Comparison of ENCODE assay signal across 8 cellular contexts in genomic region chr19:35155441-35155840, GRCh38. TPM values are rescaled to one million over a fixed set of nuclear protein-coding genes. Genes with fewer than 3 reads are reported as not detected.
DNase-seq lines count a peak whose midpoint lies in the region; ATAC-seq, FAIRE-seq and TF ChIP-seq lines count a peak whose summit lies in the region.

No MANE protein-coding gene starts in this region.

- peaks cover 6% of the 10 kb centered on the region for H3K27me3 Mint-ChIP-seq in CD4-positive, CD25-positive, alpha-beta regulatory T cell
- H3K27me3 Mint-ChIP-seq in astrocyte (ENCODE audit: low read depth, unreplicated experiment), result peaks cover 20% of the 10 kb centered on the region

- DNase-seq in CD4-positive, CD25-positive, alpha-beta regulatory T cell, result peak in 2 of 3 donors; percentile 15 to 49
- DNase-seq in astrocyte (ENCODE audit: low read depth) (no peak), mesendoderm (no peak), transverse colon (no peak), AG08395 (ENCODE audit: low spot score) (no peak), NCI-H226 (no peak)

- H3K4me2 ChIP-seq in astrocyte (ENCODE audit: low read length), result peak overlapping the region; percentile 98
- peak overlapping the region; percentile 51 for H3K4me2 ChIP-seq in mesendoderm (ENCODE audit: low read length)

- H3K79me2 ChIP-seq in astrocyte (ENCODE audit: insufficient read depth, low read length), result peaks cover 25% of the 10 kb centered on the region
- H3K79me2 ChIP-seq in mesendoderm (ENCODE audit: control insufficient read depth, insufficient read depth, low read length), result no peaks in the 10 kb centered on the region

- H4K20me1 ChIP-seq in astrocyte (ENCODE audit: insufficient read depth, low read length), result peaks cover 22% of the 10 kb centered on the region

- peaks cover 45% of the 10 kb centered on the region for H3K4me1 ChIP-seq in CD4-positive, CD25-positive, alpha-beta regulatory T cell (ENCODE audit: control insufficient read depth, insufficient read depth, low read length, poor library complexity, severe bottlenecking)
- H3K4me1 ChIP-seq in astrocyte (ENCODE audit: insufficient read depth, low read length) (peaks cover 6% of the 10 kb centered on the region), mesendoderm (ENCODE audit: control insufficient read depth, low read depth, low read length) (no peaks in the 10 kb centered on the region), transverse colon (peaks cover 7 to 26% (median 18%) of the 10 kb centered on the region in 4 donors)

- H3K18ac ChIP-seq in mesendoderm (ENCODE audit: low read length), result no peak overlapping the region

- H3K27ac Mint-ChIP-seq in CD4-positive, CD25-positive, alpha-beta regulatory T cell, result peak overlapping the region; percentile 98 to 99 (median 99)
- peak overlapping the region; percentile 87 for H3K27ac Mint-ChIP-seq in astrocyte (ENCODE audit: unreplicated experiment)

- peaks cover 40% of the 10 kb centered on the region for H3K36me3 Mint-ChIP-seq in CD4-positive, CD25-positive, alpha-beta regulatory T cell
- H3K36me3 Mint-ChIP-seq in astrocyte (ENCODE audit: low read depth, unreplicated experiment), result peaks cover 12% of the 10 kb centered on the region

- TF ChIP-seq POLR2A in transverse colon (IDR thresholded peaks at IDR 0.05), result no peak

- peaks cover 1% of the 10 kb centered on the region for H3K79me1 ChIP-seq in mesendoderm (ENCODE audit: low read length)

- FAIRE-seq in astrocyte (lab: Jason Lieb, UNC), result no peak

- no peak overlapping the region for H4K5ac ChIP-seq in mesendoderm (ENCODE audit: low read length)

- in situ Hi-C loops in transverse colon (cut with MboI; ENCODE audit: low pct_ligation_motif_present in 1 of 4, low pct_unique_long_range_greater_than_20kb in 1 of 4, low sequenced_read_pairs in 3 of 4), result no loop called here

- TF ChIP-seq CTCF in astrocyte (IDR thresholded peaks at IDR 0.05; ENCODE audit: insufficient read depth, low read depth, low read length) (no peak), transverse colon (IDR thresholded peaks at IDR 0.05) (no peak)

- no peak overlapping the region for H2BK15ac ChIP-seq in mesendoderm (replicated peaks; ENCODE audit: low read depth)

- no peak overlapping the region for H2BK5ac ChIP-seq in mesendoderm (ENCODE audit: low read length)

- peak overlapping the region; percentile 89 for H2AFZ ChIP-seq in astrocyte (ENCODE audit: low read depth, low read length)

- no peak overlapping the region for H4K8ac ChIP-seq in mesendoderm (ENCODE audit: low read depth, low read length)

- H3K27me3 ChIP-seq in CD4-positive, CD25-positive, alpha-beta regulatory T cell (ENCODE audit: control insufficient read depth, insufficient read depth, low read length), result no peaks in the 10 kb centered on the region
- H3K27me3 ChIP-seq in astrocyte (ENCODE audit: insufficient read depth, low read length) (no peaks in the 10 kb centered on the region), mesendoderm (ENCODE audit: insufficient read depth, low read length, poor library complexity) (no peaks in the 10 kb centered on the region), transverse colon (peaks cover 60% of the 10 kb centered on the region)

- peak overlapping the region; percentile 81 for H3K4me3 ChIP-seq in CD4-positive, CD25-positive, alpha-beta regulatory T cell (ENCODE audit: low read depth, low read length)
- H3K4me3 ChIP-seq in astrocyte (ENCODE audit: insufficient read depth, low read depth, low read length), result peak overlapping the region; percentile 80
- H3K4me3 ChIP-seq in mesendoderm (ENCODE audit: low read length), result peak overlapping the region; percentile 13
- H3K4me3 ChIP-seq in transverse colon, result peak overlapping the region; percentile 1 to 68 (median 48)

- H2AK5ac ChIP-seq in mesendoderm (ENCODE audit: low read length), result no peak overlapping the region

- peaks cover 39% of the 10 kb centered on the region for H3K36me3 ChIP-seq in CD4-positive, CD25-positive, alpha-beta regulatory T cell (ENCODE audit: control insufficient read depth, insufficient read depth, low read length)
- H3K36me3 ChIP-seq in KOPT-K1 (ENCODE audit: insufficient read depth, low read length) (peaks cover 39% of the 10 kb centered on the region), astrocyte (ENCODE audit: insufficient read depth, low read length) (peaks cover 18% of the 10 kb centered on the region), mesendoderm (ENCODE audit: control insufficient read depth, insufficient read depth, low read length) (no peaks in the 10 kb centered on the region), transverse colon (peaks cover 0 to 6% (median 0%) of the 10 kb centered on the region in 4 donors)

- H2BK120ac ChIP-seq in mesendoderm (ENCODE audit: low read depth, low read length), result no peak overlapping the region

- H3K4ac ChIP-seq in mesendoderm (ENCODE audit: low read depth, low read length), result no peak overlapping the region

- H3K9ac ChIP-seq in astrocyte (ENCODE audit: low read length) (peak overlapping the region; percentile 93), mesendoderm (ENCODE audit: low read length) (peak overlapping the region; percentile 75)

- intact Hi-C loops in transverse colon (cut with DNase I; ENCODE audit: low total_unique reads), result no loop called here

- no peaks in the 10 kb centered on the region for H3K9me3 ChIP-seq in CD4-positive, CD25-positive, alpha-beta regulatory T cell (ENCODE audit: control insufficient read depth in 2 of 2, low read length in 2 of 2)
- H3K9me3 ChIP-seq in KOPT-K1 (ENCODE audit: insufficient read depth, low read length, poor library complexity, severe bottlenecking) (no peaks in the 10 kb centered on the region), astrocyte (ENCODE audit: insufficient read depth, low read depth, low read length) (no peaks in the 10 kb centered on the region), transverse colon (no peaks in the 10 kb centered on the region)

- peaks cover 0 to 4% (median 0%) of the 10 kb centered on the region in 7 donors for H3K9me3 Mint-ChIP-seq in CD4-positive, CD25-positive, alpha-beta regulatory T cell
- H3K9me3 Mint-ChIP-seq in astrocyte (ENCODE audit: unreplicated experiment), result peaks cover under 1% of the 10 kb centered on the region

- no peak for TF ChIP-seq EP300 in transverse colon (IDR thresholded peaks at IDR 0.05; ENCODE audit: low read depth)

- WGBS in mesendoderm (ENCODE audit: extremely low coverage, insufficient coverage, low lambda C conversion rate), result no CpG with 5 or more reads among the region's 17 CpGs
- WGBS in transverse colon (ENCODE audit: low coverage in 1 of 2), 2 donors, result 37% methylated on average over 17 of the region's 17 CpGs; no CpG with 5 or more reads in 1 of the 2 donors

- ATAC-seq in CD4-positive, CD25-positive, alpha-beta regulatory T cell (ENCODE audit: low read depth in 2 of 2), result no peak
- no peak for ATAC-seq in GM18858 (IDR thresholded peaks at IDR 0.05; ENCODE audit: unreplicated experiment)

- peak overlapping the region; percentile 98 for H3K56ac ChIP-seq in mesendoderm (ENCODE audit: low read length)

- H3K4me1 Mint-ChIP-seq in CD4-positive, CD25-positive, alpha-beta regulatory T cell, result peaks cover 14 to 70% (median 38%) of the 10 kb centered on the region in 4 donors
- H3K4me1 Mint-ChIP-seq in astrocyte (ENCODE audit: low read depth, unreplicated experiment), result peaks cover 7% of the 10 kb centered on the region

- peak overlapping the region; percentile 98 to 100 (median 100) for H3K4me3 Mint-ChIP-seq in CD4-positive, CD25-positive, alpha-beta regulatory T cell
- peak overlapping the region; percentile 93 for H3K4me3 Mint-ChIP-seq in astrocyte (ENCODE audit: unreplicated experiment)

- peak overlapping the region; percentile 83 for H3K27ac ChIP-seq in CD4-positive, CD25-positive, alpha-beta regulatory T cell (ENCODE audit: insufficient read depth, low read length, poor library complexity, severe bottlenecking)
- H3K27ac ChIP-seq in KOPT-K1 (ENCODE audit: low read depth, low read length, poor library complexity, severe bottlenecking), result peak overlapping the region; percentile 92
- H3K27ac ChIP-seq in astrocyte (ENCODE audit: low read depth, low read length), result peak overlapping the region; percentile 82
- no peak overlapping the region for H3K27ac ChIP-seq in mesendoderm (ENCODE audit: low read depth, low read length)
- peak overlapping the region; percentile 71 to 83 (median 78) for H3K27ac ChIP-seq in transverse colon

- no peak overlapping the region for H3K23ac ChIP-seq in mesendoderm (ENCODE audit: low read length)

RNA-seq across cellular contexts. Expression of gene FXYD5, which starts 0.9 kb away (rescaled TPM):
- 503 TPM for total RNA-seq in CD4-positive, CD25-positive, alpha-beta regulatory T cell
- 100 to 1,000 TPM; 465 to 575 (median 487) TPM for polyA plus RNA-seq in CD4-positive, CD25-positive, alpha-beta regulatory T cell
- total RNA-seq in astrocyte, result 96.9 and 108 TPM in 2 replicates
- 130 TPM for polyA plus RNA-seq in mesendoderm (2013, experiment 1 of 2)
- 134 TPM for polyA plus RNA-seq in mesendoderm (2013, experiment 2 of 2)
- 10 to 100 TPM in 2 of 4 donors, 1 to 10 TPM in 2; 2.0 to 57.2 (median 15.1) TPM for total RNA-seq in transverse colon

RNA-seq across cellular contexts. Expression of gene FXYD7, which starts 12.4 kb away (rescaled TPM):
- total RNA-seq in CD4-positive, CD25-positive, alpha-beta regulatory T cell, result 9.3 TPM
- polyA plus RNA-seq in CD4-positive, CD25-positive, alpha-beta regulatory T cell, result 1 to 10 TPM; 3.2 to 6.8 (median 4.7) TPM
- total RNA-seq in astrocyte, result 0.65 TPM in 1 of 2 replicates, not detected in the other
- polyA plus RNA-seq in mesendoderm (2013, experiment 1 of 2), result 3.8 TPM
- polyA plus RNA-seq in mesendoderm (2013, experiment 2 of 2), result 4.5 TPM
- not detected for total RNA-seq in transverse colon

RNA-seq across cellular contexts. Expression of gene FXYD1, which starts 16.8 kb away (rescaled TPM):
- total RNA-seq in CD4-positive, CD25-positive, alpha-beta regulatory T cell, result 1.6 TPM
- 1 to 10 TPM; 2.1 to 3.7 (median 2.7) TPM for polyA plus RNA-seq in CD4-positive, CD25-positive, alpha-beta regulatory T cell
- total RNA-seq in astrocyte (0.52 and 1.1 TPM in 2 replicates), transverse colon (10 to 100 TPM in 2 of 4 donors, not detected in 2; 10.6 to 29.2 TPM)
- polyA plus RNA-seq in mesendoderm (2013, experiment 1 of 2), result 3.2 TPM
- 3.1 TPM for polyA plus RNA-seq in mesendoderm (2013, experiment 2 of 2)

RNA-seq across cellular contexts. Expression of gene LGI4, which starts 20.6 kb away (rescaled TPM):
- total RNA-seq in CD4-positive, CD25-positive, alpha-beta regulatory T cell, result 0.64 TPM
- polyA plus RNA-seq in CD4-positive, CD25-positive, alpha-beta regulatory T cell, result not detected
- total RNA-seq in astrocyte (0.20 and 0.29 TPM in 2 replicates), transverse colon (10 to 100 TPM in 3 of 4 donors, 1 to 10 TPM in 1; 9.8 to 71.8 (median 25.9) TPM)
- polyA plus RNA-seq in mesendoderm (2013, experiment 1 of 2), result 0.34 TPM
- 0.49 TPM for polyA plus RNA-seq in mesendoderm (2013, experiment 2 of 2)

RNA-seq across cellular contexts. Expression of gene FXYD3, which starts 39.8 kb away (rescaled TPM):
- total RNA-seq in CD4-positive, CD25-positive, alpha-beta regulatory T cell, result not detected
- polyA plus RNA-seq in CD4-positive, CD25-positive, alpha-beta regulatory T cell, result not detected
- total RNA-seq in astrocyte, result not detected in 2 replicates
- polyA plus RNA-seq in mesendoderm (2013, experiment 1 of 2), result 0.10 TPM
- polyA plus RNA-seq in mesendoderm (2013, experiment 2 of 2), result 0.10 TPM
- 1,000 to 10,000 TPM; 1,678 to 4,641 (median 3,622) TPM for total RNA-seq in transverse colon

Comparison
In these comparisons a context has a peak if more than half of its experiments do, and no peak if none do; other contexts are left out.
1. DNase-seq: peak in CD4-positive, CD25-positive, alpha-beta regulatory T cell (2 of 3); none in astrocyte (single experiment), mesendoderm (single experiment), transverse colon (single experiment), AG08395 (single experiment) and NCI-H226 (single experiment).
2. H3K4me3 ChIP-seq: peak in every context shown above with its lines; median percentile 81 in CD4-positive, CD25-positive, alpha-beta regulatory T cell; 80 in astrocyte; 48 in transverse colon; 13 in mesendoderm.